16 cellular contexts compared by ENCODE assay signal in the genomic region with DNA sequence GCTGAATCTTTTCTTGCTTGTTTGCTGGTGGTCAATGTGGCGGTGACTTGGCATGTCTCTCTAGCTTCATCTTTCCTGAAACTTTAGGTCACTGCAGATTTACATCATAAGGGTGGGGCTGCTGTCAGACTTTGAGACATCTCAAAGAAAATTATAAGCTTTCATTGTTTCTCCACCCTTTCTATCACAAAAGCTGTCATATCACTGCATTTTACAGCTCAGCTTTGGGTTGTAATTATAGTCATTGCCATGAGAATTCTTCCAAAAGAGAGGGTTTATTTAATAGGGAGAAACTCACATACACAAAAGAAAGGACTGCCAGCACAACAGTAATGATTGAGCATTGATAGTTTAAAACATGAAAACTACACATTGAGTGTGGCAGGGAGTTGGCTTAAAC. TPM values are rescaled to one million over a fixed set of nuclear protein-coding genes. Genes with fewer than 3 reads are reported as not detected.
DNase-seq lines count a peak whose midpoint lies in the region; ATAC-seq and TF ChIP-seq lines count a peak whose summit lies in the region.
"Had no signal": no experiment of that assay in that cellular context is flagged by ENCODE, and none has a peak within 500 bp of the region (broad histone marks: within the 10 kb centered on the region; RNA-seq: fewer than 3 reads in every experiment).

No MANE protein-coding gene starts in this region.

- peak; percentile 45 for ATAC-seq in left colon
- ATAC-seq: CD8-positive, alpha-beta T cell; GM12878 had no signal

- H3K27ac ChIP-seq in caudate nucleus (ENCODE audit: low read depth, low read length) (peak overlapping the region; percentile 39), transverse colon (no peak overlapping the region)
- H3K27ac ChIP-seq: BLaER1 treated with 17β-estradiol and CSF1 and Interleukin-3, amounts not matched to agents 10 nM and 100 nM; HL-60 had no signal

- intact Hi-C loops in left colon (cut with DNase I, micrococcal nuclease), result no loop called here
- intact Hi-C loops in transverse colon (cut with DNase I; ENCODE audit: low total_unique reads), result no loop called here

- in situ Hi-C loops in transverse colon (cut with MboI; ENCODE audit: low pct_ligation_motif_present in 1 of 4, low pct_unique_long_range_greater_than_20kb in 1 of 4, low sequenced_read_pairs in 3 of 4), result no loop called here

- H3K4me1 ChIP-seq in transverse colon, result no peaks in the 10 kb centered on the region
- H3K4me1 ChIP-seq: BLaER1 treated with 17β-estradiol and CSF1 and Interleukin-3, amounts not matched to agents 10 nM and 100 nM had no signal

- H3K4me3 ChIP-seq in transverse colon, result no peak overlapping the region
- H3K4me3 ChIP-seq: BLaER1 treated with 17β-estradiol and CSF1 and Interleukin-3, amounts not matched to agents 10 nM and 100 nM; GM12878; HAP-1 had no signal

- no peaks in the 10 kb centered on the region for H3K36me3 ChIP-seq in transverse colon
- H3K36me3 ChIP-seq: BLaER1 treated with 17β-estradiol and CSF1 and Interleukin-3, amounts not matched to agents 10 nM and 100 nM; HAP-1 had no signal

- DNase-seq in NCI-H2227 (lab: John Stamatoyannopoulos, UW; ENCODE audit: unreplicated experiment) (peak; percentile 79), caudate nucleus (lab: John Stamatoyannopoulos, UW) (peak in 2 of 61 donors; percentile 8 to 19), left colon (no peak), transverse colon (no peak), HPDE6-E6E7 (ENCODE audit: extremely low spot score) (no peak), NCI-H82 treated with DMSO at 0.1 percent for 48 hours (lab: John Stamatoyannopoulos, UW; ENCODE audit: unreplicated experiment) (no peak)
- DNase-seq: Calu3; CD8-positive, alpha-beta T cell; DMS53; DND-41; EL; IMR-90 had no signal

- H3K27me3 ChIP-seq in transverse colon, result no peaks in the 10 kb centered on the region
- H3K27me3 ChIP-seq: BLaER1 treated with 17β-estradiol and CSF1 and Interleukin-3, amounts not matched to agents 10 nM and 100 nM had no signal

- TF ChIP-seq POLR2A in transverse colon (IDR thresholded peaks at IDR 0.05), result no peak

- TF ChIP-seq EP300 in transverse colon (IDR thresholded peaks at IDR 0.05; ENCODE audit: low read depth), result no peak

- H3K9me3 ChIP-seq in transverse colon, result no peaks in the 10 kb centered on the region
- H3K9me3 ChIP-seq: BLaER1 treated with 17β-estradiol and CSF1 and Interleukin-3, amounts not matched to agents 10 nM and 100 nM; HAP-1 had no signal

- 50 to 77% methylated on average over 1 of the region's 1 CpG for WGBS in transverse colon (ENCODE audit: low coverage in 1 of 2), 2 donors

- TF ChIP-seq CTCF in transverse colon (IDR thresholded peaks at IDR 0.05), result no peak

RNA-seq across cellular contexts. Expression of a gene that starts 44.7 kb away (rescaled TPM):
- total RNA-seq in left colon, result 10 to 100 TPM; 69.2 to 85.7 TPM
- 100 to 1,000 TPM in 1 of 4 donors, 10 to 100 TPM in 3; 71.0 to 151 (median 91.6) TPM for total RNA-seq in transverse colon
